17 cellular contexts compared by ENCODE assay signal in the genomic region with DNA sequence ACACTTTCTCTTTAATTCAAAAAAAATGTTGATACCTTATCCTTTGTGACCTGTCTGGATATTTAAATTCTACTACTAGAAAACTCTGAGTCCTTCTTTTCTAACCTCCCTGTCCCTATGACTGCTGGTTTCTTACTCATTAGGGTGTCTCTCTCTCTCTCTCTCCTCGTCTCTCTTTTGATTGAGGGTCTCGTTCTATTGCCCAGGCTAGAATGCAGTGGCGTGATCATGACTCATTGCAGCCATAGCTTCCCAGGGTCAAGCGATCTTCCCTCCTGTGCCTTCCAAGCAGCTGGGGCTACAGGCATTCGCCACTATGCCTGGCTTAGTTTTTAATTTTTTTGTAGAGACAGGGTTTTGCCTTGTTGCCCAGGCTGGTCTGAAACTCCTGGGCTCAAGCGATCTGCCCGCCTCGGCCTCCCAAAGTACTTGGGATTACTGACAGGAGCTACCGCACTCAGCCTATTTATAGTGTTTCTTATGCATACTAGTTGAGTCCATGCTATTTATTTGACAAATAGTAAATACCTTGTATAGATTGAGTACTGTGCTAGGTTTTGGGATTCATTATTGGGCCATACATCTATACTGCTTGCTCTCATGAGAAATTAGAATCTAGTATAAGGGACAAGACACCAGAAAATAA.
DNase-seq lines count a peak whose midpoint lies in the region; ATAC-seq lines count a peak whose summit lies in the region.
"Had no signal": no experiment of that assay in that cellular context is flagged by ENCODE, and none has a peak within 500 bp of the region (broad histone marks: within the 10 kb centered on the region; RNA-seq: fewer than 3 reads in every experiment).

No MANE protein-coding gene starts in this region.

- H3K4me3 Mint-ChIP-seq in activated T-helper 17 cell treated with anti-CD3 and anti-CD28 coated beads, Interleukin-2, amount 50 U/mL, for 72 hours: no peak overlapping the region
- H3K4me3 Mint-ChIP-seq: activated B cell treated with CpG ODN at 0.5 μM for 24 hours had no signal

- no peaks in the 10 kb centered on the region for H3K27me3 Mint-ChIP-seq in activated T-helper 17 cell treated with anti-CD3 and anti-CD28 coated beads, Interleukin-2, amount 50 U/mL, for 72 hours
- H3K27me3 Mint-ChIP-seq: activated B cell treated with CpG ODN at 0.5 μM for 24 hours had no signal

- no peaks in the 10 kb centered on the region for H3K9me3 Mint-ChIP-seq in activated T-helper 17 cell treated with anti-CD3 and anti-CD28 coated beads, Interleukin-2, amount 50 U/mL, for 72 hours
- H3K9me3 Mint-ChIP-seq: activated B cell treated with CpG ODN at 0.5 μM for 24 hours had no signal

- peaks cover 87% of the 10 kb centered on the region for H3K36me3 Mint-ChIP-seq in activated T-helper 17 cell treated with anti-CD3 and anti-CD28 coated beads, Interleukin-2, amount 50 U/mL, for 72 hours (ENCODE audit: low read depth)

- intact Hi-C loops in Right ventricle myocardium superior (cut with DNase I): no loop called here
- intact Hi-C loops in cardiac septum (cut with DNase I): loop anchor here (5.0 kb wide), 1 partner anchor 68 kb away; no protein-coding TSS in a partner anchor

- H3K27ac Mint-ChIP-seq in activated T-helper 17 cell treated with anti-CD3 and anti-CD28 coated beads, Interleukin-2, amount 50 U/mL, for 72 hours: peak overlapping the region; percentile 58
- H3K27ac Mint-ChIP-seq: activated B cell treated with CpG ODN at 0.5 μM for 24 hours had no signal

- peak; percentile 55 for ATAC-seq in Right ventricle myocardium superior (ENCODE audit: poor library complexity)
- ATAC-seq in activated T-helper 17 cell treated with anti-CD3 and anti-CD28 coated beads, Interleukin-2, amount 50 U/mL, for 72 hours (replicated peaks): no peak
- ATAC-seq in HG03378 (IDR thresholded peaks at IDR 0.05; ENCODE audit: unreplicated experiment): no peak
- no peak for ATAC-seq in HG03354 (IDR thresholded peaks at IDR 0.05; ENCODE audit: poor library complexity, severe bottlenecking, unreplicated experiment)
- ATAC-seq: Panc1 had no signal

- DNase-seq in Right ventricle myocardium superior: no peak
- no peak for DNase-seq in cardiac septum (ENCODE audit: low spot score)
- peak; percentile 36 for DNase-seq in glomerular visceral epithelial cell (ENCODE audit: extremely low spot score)
- DNase-seq in smooth muscle cell of the brain vasculature (ENCODE audit: low read depth, low spot score): peak; percentile 29
- DNase-seq in kidney tubule cell (ENCODE audit: low spot score): no peak
- DNase-seq: activated B cell treated with CpG ODN at 0.5 μM for 24 hours; activated gamma-delta T cell treated with Interleukin-2 at 50 U/mL for 16 hours; GDM1; HCEC 1CT; NCI-H1048; NCI-H774; stimulated activated naive CD4-positive, alpha-beta T cell treated with Interleukin-2 at 50 U/mL for 16 hours; T-helper 1 cell had no signal

- no peaks in the 10 kb centered on the region for H3K4me1 Mint-ChIP-seq in activated T-helper 17 cell treated with anti-CD3 and anti-CD28 coated beads, Interleukin-2, amount 50 U/mL, for 72 hours

Comparison
In these comparisons a context has a peak if more than half of its experiments do, and no peak if none do; other contexts are left out.
1. DNase-seq: peak in glomerular visceral epithelial cell (single experiment) and smooth muscle cell of the brain vasculature (single experiment); none in Right ventricle myocardium superior (single experiment), cardiac septum (single experiment) and kidney tubule cell (single experiment).